1 cellular context compared by ENCODE assay signal in the genomic region with DNA sequence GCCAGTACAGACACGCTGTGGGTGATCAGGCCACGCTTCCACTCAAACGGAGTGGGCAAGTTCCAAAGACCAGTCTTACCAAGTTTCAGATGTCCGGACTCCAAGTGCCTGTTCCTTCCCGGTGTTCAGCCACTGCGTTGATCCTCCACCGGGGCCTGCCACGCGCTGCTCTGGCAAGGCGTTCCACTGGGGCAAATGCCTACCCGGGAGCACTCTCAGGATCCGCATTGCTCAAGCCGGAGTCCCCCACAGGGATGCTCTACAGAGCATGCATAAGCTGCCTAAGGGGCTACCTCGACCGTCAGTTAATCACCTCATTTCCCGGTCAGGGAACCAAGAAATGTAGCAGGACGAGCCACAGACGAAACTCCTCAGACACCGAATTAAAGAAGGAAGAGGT.
TF ChIP-seq lines count a peak whose summit lies in the region.

No MANE protein-coding gene starts in this region.

TF ChIP-seq in HepG2, 621 proteins besides CTCF, POLR2A, EP300 and RAD21:
- TF ChIP-seq ZNF878 (CRISPR knock-in tag; IDR thresholded peaks at IDR 0.05): no peak
- TF ChIP-seq ZNF263 (CRISPR knock-in tag; IDR thresholded peaks at IDR 0.05): 0 out of 2 replicates have a peak, but pooled peaks have one; percentile 32
